In genomic region chr2:47767880-47768609, GRCh38 we compare ENCODE assay signal across 8 cellular contexts. TPM values are rescaled to one million over a fixed set of nuclear protein-coding genes. Genes with fewer than 3 reads are reported as not detected.
DNase-seq lines count a peak whose midpoint lies in the region; ATAC-seq and TF ChIP-seq lines count a peak whose summit lies in the region.

No MANE protein-coding gene starts in this region.

- H3K79me2 ChIP-seq in GM23338 (replicated peaks; ENCODE audit: insufficient read depth) = no peaks in the 10 kb centered on the region

- H2AFZ ChIP-seq in GM23338 = peak overlapping the region; percentile 95

- peaks cover 6% of the 10 kb centered on the region; the same call in 1 of the 3 replicates for H3K9me3 Mint-ChIP-seq in GM23338
- no peaks in the 10 kb centered on the region for H3K9me3 Mint-ChIP-seq in activated CD4-positive, alpha-beta memory T cell treated with anti-CD3 and anti-CD28 coated beads for 36 hours

- DNase-seq in DMS 273 treated with DMSO at 0.1 percent for 48 hours (lab: John Stamatoyannopoulos, UW) = peak; percentile 6
- DNase-seq in GM23338 (ENCODE audit: low spot score) = peak; percentile 82
- peak; percentile 70 for DNase-seq in NCI-H2196 (lab: John Stamatoyannopoulos, UW; ENCODE audit: unreplicated experiment)
- peak; percentile 80 for DNase-seq in activated CD4-positive, alpha-beta memory T cell treated with anti-CD3 and anti-CD28 coated beads for 36 hours
- peak; percentile 56 for DNase-seq in effector CD8-positive, alpha-beta T cell (lab: John Stamatoyannopoulos, UW)
- peak; percentile 93 for DNase-seq in mesenteric fat pad (ENCODE audit: low spot score)
- DNase-seq in stimulated activated CD8-positive, alpha-beta memory T cell treated with anti-CD3 and anti-CD28 coated beads, Interleukin-4, amount 100 ng/mL, for 1 hour (ENCODE audit: low read depth in 2 of 2, low spot score in 1 of 2) = peak; percentile 53 to 55

- H3K9me2 ChIP-seq in GM23338 (ENCODE audit: insufficient read depth) = no peaks in the 10 kb centered on the region

- H3K27ac ChIP-seq in GM23338 (ENCODE audit: low read depth) = no peak overlapping the region

- no peaks in the 10 kb centered on the region for H4K20me1 ChIP-seq in GM23338 (replicated peaks; ENCODE audit: insufficient read depth)

- no peak overlapping the region for H3K4me3 ChIP-seq in GM23338

- intact Hi-C loops in activated CD4-positive, alpha-beta memory T cell treated with anti-CD3 and anti-CD28 coated beads for 36 hours (cut with micrococcal nuclease) = loop anchor here (1.0 to 5.0 kb wide), 4 partner anchors 51 to 433 kb away; no protein-coding TSS in a partner anchor

- no peaks in the 10 kb centered on the region for H3K36me3 ChIP-seq in GM23338 (ENCODE audit: insufficient read depth)

- H3K4me1 ChIP-seq in GM23338 (ENCODE audit: insufficient read depth) = peaks cover 4% of the 10 kb centered on the region; the same call in 1 of the 2 replicates

- H3K4me1 Mint-ChIP-seq in GM23338 = peaks cover 11% of the 10 kb centered on the region
- peaks cover 2% of the 10 kb centered on the region for H3K4me1 Mint-ChIP-seq in activated CD4-positive, alpha-beta memory T cell treated with anti-CD3 and anti-CD28 coated beads for 36 hours (ENCODE audit: low read depth)

- no peak overlapping the region for H3K4me3 Mint-ChIP-seq in GM23338
- H3K4me3 Mint-ChIP-seq in activated CD4-positive, alpha-beta memory T cell treated with anti-CD3 and anti-CD28 coated beads for 36 hours = no peak overlapping the region

- peak; percentile 89 to 98 for TF ChIP-seq CTCF in GM23338 (conservative IDR thresholded peaks at IDR 0.05; ENCODE audit: low read depth in 2 of 2)

- CTCF ChIA-PET in activated CD4-positive, alpha-beta memory T cell treated with anti-CD3 and anti-CD28 coated beads for 36 hours (lab: Charles Lee) = interaction anchor here (0.6 to 3.5 kb wide), 61 partner anchors 10 to 475 kb away, joined by 3 to 44 read pairs (median 4); partner anchors contain the start of genes MSH2 and MSH6

- H3K4me2 ChIP-seq in GM23338 = no peak overlapping the region

- peaks cover 4% of the 10 kb centered on the region; the same call in 1 of the 3 replicates for H3K36me3 Mint-ChIP-seq in GM23338 (ENCODE audit: low read depth)
- H3K36me3 Mint-ChIP-seq in activated CD4-positive, alpha-beta memory T cell treated with anti-CD3 and anti-CD28 coated beads for 36 hours = no peaks in the 10 kb centered on the region

- POLR2A ChIA-PET in activated CD4-positive, alpha-beta memory T cell treated with anti-CD3 and anti-CD28 coated beads for 36 hours (lab: Charles Lee) = interaction anchor here (0.6 to 1.0 kb wide), 2 partner anchors 247 to 435 kb away, joined by 3 read pairs; no protein-coding TSS in a partner anchor

- ATAC-seq in GM23338 = peak; percentile 96
- ATAC-seq in GM18870 (IDR thresholded peaks at IDR 0.05; ENCODE audit: unreplicated experiment) = no peak

- H3F3A ChIP-seq in GM23338 (replicated peaks; ENCODE audit: low read depth) = no peaks in the 10 kb centered on the region

- H3K27me3 Mint-ChIP-seq in GM23338 (ENCODE audit: insufficient read depth, low read depth, poor library complexity) = peaks cover 8% of the 10 kb centered on the region
- H3K27me3 Mint-ChIP-seq in activated CD4-positive, alpha-beta memory T cell treated with anti-CD3 and anti-CD28 coated beads for 36 hours = no peaks in the 10 kb centered on the region

- H3K27ac Mint-ChIP-seq in GM23338 = no peak overlapping the region; the same call in 1 of the 2 replicates
- H3K27ac Mint-ChIP-seq in activated CD4-positive, alpha-beta memory T cell treated with anti-CD3 and anti-CD28 coated beads for 36 hours = no peak overlapping the region

- H3K27me3 ChIP-seq in GM23338 (ENCODE audit: insufficient read depth) = no peaks in the 10 kb centered on the region

TF ChIP-seq in GM23338, 12 proteins besides CTCF, POLR2A, EP300 and RAD21 (continues in another document):
- TF ChIP-seq ZNF114 (CRISPR knock-in tag; IDR thresholded peaks at IDR 0.05) (no peak), EZH2phosphoT487 (IDR thresholded peaks at IDR 0.05; ENCODE audit: unreplicated experiment) (no peak), NANOG (IDR thresholded peaks at IDR 0.05; ENCODE audit: borderline replicate concordance) (no peak), EZH2 (IDR thresholded peaks at IDR 0.05; ENCODE audit: low read depth, unreplicated experiment) (no peak), POLR2AphosphoS5 (IDR thresholded peaks at IDR 0.05; ENCODE audit: low read depth) (no peak), REST (IDR thresholded peaks at IDR 0.05; ENCODE audit: unreplicated experiment) (no peak), ZNF331 (CRISPR knock-in tag; IDR thresholded peaks at IDR 0.05; ENCODE audit: low read depth) (no peak), CREB1 (CRISPR knock-in tag; IDR thresholded peaks at IDR 0.05; ENCODE audit: low read depth) (no peak), JUNB (IDR thresholded peaks at IDR 0.05; ENCODE audit: unreplicated experiment) (no peak)

RNA-seq across cellular contexts. Expression of gene MSH6, which starts 14.9 kb away (rescaled TPM):
- total RNA-seq in GM23338 (2014; rRNA removed; shearing (Covaris generic)) = 205 and 311 TPM in 2 replicates
- polyA plus RNA-seq in GM23338 (2016; fragmentation: Nextera tagmentation; extraction: Ambion mirVana) = 86.9 and 109 TPM in 2 replicates
- 100 to 1,000 TPM; 131 to 140 TPM for total RNA-seq in activated CD4-positive, alpha-beta memory T cell treated with anti-CD3 and anti-CD28 coated beads for 36 hours
- 31.2 TPM for total RNA-seq in mesenteric fat pad

Comparison
In these comparisons a context has a peak if more than half of its experiments do, and no peak if none do; other contexts are left out.
1. DNase-seq: peak in every context shown above with its lines; median percentile 93 in mesenteric fat pad; 82 in GM23338; 80 in activated CD4-positive, alpha-beta memory T cell treated with anti-CD3 and anti-CD28 coated beads for 36 hours; 70 in NCI-H2196; 56 in effector CD8-positive, alpha-beta T cell; 54 in stimulated activated CD8-positive, alpha-beta memory T cell treated with anti-CD3 and anti-CD28 coated beads, Interleukin-4, amount 100 ng/mL, for 1 hour; 6 in DMS 273 treated with DMSO at 0.1 percent for 48 hours.